8 cellular contexts compared by ENCODE assay signal in genomic region chr11:43736502-43737193, GRCh38. TPM values are rescaled to one million over a fixed set of nuclear protein-coding genes. Genes with fewer than 3 reads are reported as not detected.
A peak's percentile ranks its signal among the peaks of the same experiment; 100 is the strongest.
DNase-seq lines count a peak whose midpoint lies in the region; ATAC-seq and TF ChIP-seq lines count a peak whose summit lies in the region.

No MANE protein-coding gene starts in this region.

- H3K9me3 Mint-ChIP-seq in activated T-cell treated with anti-CD3 and anti-CD28 coated beads, Interleukin-2, amount 50 U/mL, for 24 hours: peaks cover 7% of the 10 kb centered on the region

- intact Hi-C loops in gastrocnemius medialis (cut with DNase I; ENCODE audit: low total_unique reads): loop anchor here (5.0 kb wide), 1 partner anchor 49 kb away; no protein-coding TSS in a partner anchor

- H3K4me3 Mint-ChIP-seq in activated T-cell treated with anti-CD3 and anti-CD28 coated beads, Interleukin-2, amount 50 U/mL, for 24 hours: no peak overlapping the region

- peaks cover 0 to 13% of the 10 kb centered on the region in 2 donors for H3K36me3 ChIP-seq in gastrocnemius medialis
- H3K36me3 ChIP-seq in Peyer's patch: peaks cover 0 to 8% (median 0%) of the 10 kb centered on the region in 3 donors

- H3K4me3 ChIP-seq in gastrocnemius medialis (peak overlapping the region in 1 of 4 donors; percentile 22), Peyer's patch (no peak overlapping the region)

- no peak for TF ChIP-seq POLR2A in gastrocnemius medialis (IDR thresholded peaks at IDR 0.05)
- no peak for TF ChIP-seq POLR2A in Peyer's patch (IDR thresholded peaks at IDR 0.05)

- no peak overlapping the region for H3K27ac Mint-ChIP-seq in activated T-cell treated with anti-CD3 and anti-CD28 coated beads, Interleukin-2, amount 50 U/mL, for 24 hours

- no peaks in the 10 kb centered on the region for H3K27me3 ChIP-seq in gastrocnemius medialis
- H3K27me3 ChIP-seq in Peyer's patch: no peaks in the 10 kb centered on the region

- H3K4me1 ChIP-seq in gastrocnemius medialis: peaks cover 36 to 39% of the 10 kb centered on the region in 2 donors
- no peaks in the 10 kb centered on the region for H3K4me1 ChIP-seq in Peyer's patch

- peaks cover 17% of the 10 kb centered on the region for H3K4me1 Mint-ChIP-seq in activated T-cell treated with anti-CD3 and anti-CD28 coated beads, Interleukin-2, amount 50 U/mL, for 24 hours (ENCODE audit: low read depth)

- H3K36me3 Mint-ChIP-seq in activated T-cell treated with anti-CD3 and anti-CD28 coated beads, Interleukin-2, amount 50 U/mL, for 24 hours (ENCODE audit: low read depth): peaks cover 61% of the 10 kb centered on the region

- in situ Hi-C loops in SK-MEL-5 (cut with HindIII; ENCODE audit: low pct_unique_long_range_greater_than_20kb, low sequenced_read_pairs) (no loop called here), gastrocnemius medialis (cut with MboI; ENCODE audit: low sequenced_read_pairs in 4 of 4) (no loop called here)

- H3K27me3 Mint-ChIP-seq in activated T-cell treated with anti-CD3 and anti-CD28 coated beads, Interleukin-2, amount 50 U/mL, for 24 hours: no peaks in the 10 kb centered on the region

- ATAC-seq in gastrocnemius medialis (peak in 1 of 2 donors; percentile 34), HG02884 (IDR thresholded peaks at IDR 0.05; ENCODE audit: unreplicated experiment) (no peak)

- DNase-seq in H4 (ENCODE audit: low spot score): peak; percentile 43
- peak; percentile 97 for DNase-seq in SK-MEL-5 (ENCODE audit: low read depth, low spot score)
- peak; percentile 92 for DNase-seq in foreskin melanocyte
- no peak for DNase-seq in gastrocnemius medialis
- DNase-seq in activated T-cell treated with anti-CD3 and anti-CD28 coated beads, Interleukin-2, amount 50 U/mL, for 24 hours: no peak
- no peak for DNase-seq in Peyer's patch
- no peak for DNase-seq in NCI-H774 (lab: John Stamatoyannopoulos, UW)

- H3K27ac ChIP-seq in gastrocnemius medialis (peak overlapping the region; percentile 49 to 74 (median 72)), Peyer's patch (no peak overlapping the region)

- TF ChIP-seq CTCF in gastrocnemius medialis (IDR thresholded peaks at IDR 0.05 in 4 of 5, conservative IDR thresholded peaks at IDR 0.05 in 1 of 5) (no peak), Peyer's patch (IDR thresholded peaks at IDR 0.05) (no peak)

- no peaks in the 10 kb centered on the region for H3K9me3 ChIP-seq in gastrocnemius medialis
- H3K9me3 ChIP-seq in Peyer's patch: no peaks in the 10 kb centered on the region

RNA-seq across cellular contexts. Expression of gene HSD17B12, which starts 56.1 kb away (rescaled TPM):
- 65.0 and 81.1 TPM in 2 replicates for total RNA-seq in H4 (2014; rRNA removed; shearing (Covaris generic))
- 107 and 132 TPM in 2 replicates for total RNA-seq in SK-MEL-5 (2014; rRNA removed; shearing (Covaris generic))
- polyA plus RNA-seq in SK-MEL-5 (2015; cell fraction: cytosol; rRNA removed): 92.8 and 115 TPM in 2 replicates
- 34.5 and 41.2 TPM in 2 replicates for polyA plus RNA-seq in SK-MEL-5 (2015; cell fraction: nucleus; rRNA removed)
- 10 to 100 TPM; 20.5 to 41.1 (median 28.6) TPM for total RNA-seq in gastrocnemius medialis
- total RNA-seq in Peyer's patch: 10 to 100 TPM; 12.4 to 69.0 (median 59.4) TPM

Comparison
In these comparisons a context has a peak if more than half of its experiments do, and no peak if none do; other contexts are left out.
1. DNase-seq: peak in H4 (single experiment), SK-MEL-5 (single experiment) and foreskin melanocyte (single experiment); none in gastrocnemius medialis (0 of 2), activated T-cell treated with anti-CD3 and anti-CD28 coated beads, Interleukin-2, amount 50 U/mL, for 24 hours (single experiment), Peyer's patch (0 of 3) and NCI-H774 (single experiment).
2. H3K27ac ChIP-seq: peak in gastrocnemius medialis (4 of 4); none in Peyer's patch (0 of 4).